Comparison of ENCODE assay signal across 26 cellular contexts in genomic region chr1:204124639-204125038, GRCh38. TPM values are rescaled to one million over a fixed set of nuclear protein-coding genes. Genes with fewer than 3 reads are reported as not detected.
"Had no signal": no experiment of that assay in that cellular context is flagged by ENCODE, and none has a peak within 500 bp of the region (broad histone marks: within the 10 kb centered on the region; RNA-seq: fewer than 3 reads in every experiment).

No MANE protein-coding gene starts in this region.

- FAIRE-seq: astrocyte, RCC 7860, TTC549 had no signal

- ATAC-seq: activated T-helper 17 cell treated with anti-CD3 and anti-CD28 coated beads, Interleukin-2, amount 50 U/mL, for 72 hours; PC-3; T-cell had no signal

- H3K27ac ChIP-seq: SK-N-MC had no signal

- DNase-seq: activated CD4-positive, alpha-beta memory T cell treated with anti-CD3 and anti-CD28 coated beads, Interleukin-2, amount 10 ng/mL, durations not matched to agents 7 days and 5 days; activated CD4-positive, alpha-beta T cell treated with anti-CD3 and anti-CD28 coated beads, Interleukin-2, amount 50 U/mL, for 1 hour; activated CD4-positive, CD25-positive, alpha-beta regulatory T cell; activated gamma-delta T cell; activated naive CD4-positive, alpha-beta T cell treated with anti-CD3 and anti-CD28 coated beads for 36 hours; activated T-cell treated with anti-CD3 and anti-CD28 coated beads for 4 hours; activated T-cell treated with anti-CD3 and anti-CD28 coated beads, Interleukin-2, amount 50 U/mL, for 48 hours; amygdala; Kasumi-1; NCI-H1105 treated with DMSO at 0.1 percent for 48 hours; NCI-H1436 treated with DMSO at 0.1 percent for 48 hours; NCI-H187; NCI-H2081; NCI-H510A treated with DMSO at 0.1 percent for 48 hours; NCI-H69; PC-3; SIG-M5; T-cell; T-helper 2 cell; T1000 had no signal

- H3K4me3 ChIP-seq: SK-N-MC had no signal

RNA-seq across cellular contexts. Expression of gene REN, which starts 41.5 kb away (rescaled TPM):
- total RNA-seq: activated CD4-positive, alpha-beta memory T cell treated with anti-CD3 and anti-CD28 coated beads, Interleukin-2, amount 10 ng/mL, durations not matched to agents 7 days and 5 days; activated CD8-positive, alpha-beta memory T cell treated with anti-CD3 and anti-CD28 coated beads for 36 hours; activated naive CD4-positive, alpha-beta T cell treated with anti-CD3 and anti-CD28 coated beads for 36 hours; activated T-helper 17 cell treated with anti-CD3 and anti-CD28 coated beads, Interleukin-2, amount 50 U/mL, for 72 hours; astrocyte; T-cell had no signal
